1 cellular context compared by ENCODE assay signal in the genomic region with DNA sequence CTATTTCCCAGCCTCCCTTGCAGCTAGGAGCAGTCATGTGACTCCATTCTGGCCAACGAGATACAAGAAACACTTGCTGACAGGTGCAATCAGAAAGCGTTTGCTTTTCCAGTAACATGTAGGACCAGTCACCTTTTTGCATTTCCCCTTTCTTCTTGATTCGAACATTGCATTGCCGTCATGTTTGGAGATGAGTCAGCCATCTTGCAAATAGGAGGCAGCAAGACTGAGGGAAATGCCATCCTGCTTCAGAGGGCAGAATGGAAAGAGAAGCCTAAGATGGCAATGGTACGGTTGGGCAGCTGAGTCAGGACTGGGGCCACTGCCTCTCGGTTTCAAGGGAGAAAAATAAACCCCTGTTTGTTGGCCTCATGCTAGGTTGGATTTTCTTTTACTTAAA.
TF ChIP-seq lines count a peak whose summit lies in the region.

No MANE protein-coding gene starts in this region.

TF ChIP-seq in HEK293, 187 proteins besides CTCF, POLR2A, EP300 and RAD21 (continued from another document):
- TF ChIP-seq, protein P1, sequence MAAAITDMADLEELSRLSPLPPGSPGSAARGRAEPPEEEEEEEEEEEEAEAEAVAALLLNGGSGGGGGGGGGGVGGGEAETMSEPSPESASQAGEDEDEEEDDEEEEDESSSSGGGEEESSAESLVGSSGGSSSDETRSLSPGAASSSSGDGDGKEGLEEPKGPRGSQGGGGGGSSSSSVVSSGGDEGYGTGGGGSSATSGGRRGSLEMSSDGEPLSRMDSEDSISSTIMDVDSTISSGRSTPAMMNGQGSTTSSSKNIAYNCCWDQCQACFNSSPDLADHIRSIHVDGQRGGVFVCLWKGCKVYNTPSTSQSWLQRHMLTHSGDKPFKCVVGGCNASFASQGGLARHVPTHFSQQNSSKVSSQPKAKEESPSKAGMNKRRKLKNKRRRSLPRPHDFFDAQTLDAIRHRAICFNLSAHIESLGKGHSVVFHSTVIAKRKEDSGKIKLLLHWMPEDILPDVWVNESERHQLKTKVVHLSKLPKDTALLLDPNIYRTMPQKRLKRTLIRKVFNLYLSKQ (tag by site-specific recombination; IDR thresholded peaks at IDR 0.05; ENCODE audit: borderline replicate concordance) = no peak
- TF ChIP-seq ZNF510 (tag by site-specific recombination; IDR thresholded peaks at IDR 0.05; ENCODE audit: insufficient replicate concordance) = no peak
- TF ChIP-seq ZNF211 (tag by site-specific recombination; IDR thresholded peaks at IDR 0.05; ENCODE audit: low read depth) = no peak
TF ChIP-seq in HEK293: peak in this region for 1.
